ENCODE assay signal across 8 cellular contexts in the genomic region with DNA sequence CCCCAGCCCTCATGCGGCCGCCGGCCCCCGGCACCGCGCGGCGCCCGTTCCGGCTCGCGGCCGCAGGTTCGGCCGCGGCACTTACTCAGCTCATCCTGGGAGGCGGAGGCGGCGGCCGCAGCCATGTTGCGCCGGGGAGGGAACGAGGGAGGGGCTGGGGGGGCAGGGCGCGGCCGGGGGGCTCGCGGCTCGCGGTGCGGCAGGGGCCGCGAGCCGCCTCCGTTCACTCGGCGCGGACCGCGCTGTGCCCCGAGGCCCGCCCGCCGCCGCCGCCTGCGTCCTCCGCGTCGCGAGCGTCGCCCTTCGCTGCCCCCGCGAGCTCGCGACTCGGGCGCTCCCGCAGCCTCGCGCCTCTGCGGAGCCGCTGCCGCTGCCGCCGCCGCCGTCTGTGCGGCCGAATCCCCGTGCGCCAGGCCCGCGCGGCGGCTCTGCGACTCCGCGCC. TPM values are rescaled to one million over a fixed set of nuclear protein-coding genes. Genes with fewer than 3 reads are reported as not detected.
DNase-seq lines count a peak whose midpoint lies in the region; ATAC-seq and TF ChIP-seq lines count a peak whose summit lies in the region.

No MANE protein-coding gene starts in this region.

- CTCF ChIA-PET in Panc1 (lab: Charles Lee), result interaction anchor here (0.6 kb wide), 2 partner anchors 46 to 586 kb away, joined by 3 to 5 read pairs; no protein-coding TSS in a partner anchor

- H3K27me3 ChIP-seq in Panc1 (ENCODE audit: control insufficient read depth, insufficient read depth, low read length) (no peaks in the 10 kb centered on the region), kidney epithelial cell (ENCODE audit: control insufficient read depth, insufficient read depth, low read length) (no peaks in the 10 kb centered on the region)

- no TSS peak for BruUV-seq in Panc1 (replicated peaks; lab: Mats Ljungman, UMichigan)

- POLR2A ChIA-PET in Panc1 (lab: Charles Lee), result interaction anchor here (0.7 kb wide), 1 partner anchor 610 kb away, joined by 3 read pairs; no protein-coding TSS in a partner anchor

- intact Hi-C loops in Panc1 (cut with micrococcal nuclease; ENCODE audit: unreplicated experiment), result no loop called here

- DNase-seq in AG09319 (ENCODE audit: extremely low read depth, low read depth) (peak; percentile 11), Panc1 (ENCODE audit: low read depth, low spot score) (no peak), anterior cingulate cortex (lab: John Stamatoyannopoulos, UW) (peak in 42 of 58 donors; percentile 19 to 78 (median 52)), kidney epithelial cell (ENCODE audit: low read depth) (no peak), NOMO-1 treated with dmso at 0.1 percent for 144 hours (lab: John Stamatoyannopoulos, UW; ENCODE audit: unreplicated experiment) (no peak)
- DNase-seq in stimulated activated CD4-positive, alpha-beta T cell treated with anti-CD3 and anti-CD28 coated beads, Interleukin-4, amount 100 ng/mL, for 48 hours (ENCODE audit: low read depth in 2 of 2), result peak; percentile 36 to 39

- H3K4me1 ChIP-seq in Panc1 (ENCODE audit: control insufficient read depth, insufficient read depth, low read length), result no peaks in the 10 kb centered on the region; the same call in 1 of the 2 replicates

- peak; percentile 23 for ATAC-seq in GM18520 (IDR thresholded peaks at IDR 0.05; ENCODE audit: unreplicated experiment)
- ATAC-seq in HG02973 (IDR thresholded peaks at IDR 0.05; ENCODE audit: unreplicated experiment), result peak; percentile 33
- ATAC-seq in Panc1, result peak; percentile 76

- H3K36me3 ChIP-seq in Panc1 (ENCODE audit: control insufficient read depth, insufficient read depth, low read length) (no peaks in the 10 kb centered on the region; the same call in 1 of the 2 replicates), kidney epithelial cell (ENCODE audit: control insufficient read depth, insufficient read depth, low read length) (no peaks in the 10 kb centered on the region)

- no peaks in the 10 kb centered on the region for H3K9me3 ChIP-seq in Panc1 (ENCODE audit: control insufficient read depth, insufficient read depth, low read depth, low read length)

- H3K4me3 ChIP-seq in Panc1 (ENCODE audit: low read depth in 2 of 2, low read length in 2 of 2), result peak overlapping the region; percentile 71 to 76; a peak in 3 of 4 replicates
- peak overlapping the region; percentile 94 for H3K4me3 ChIP-seq in kidney epithelial cell (ENCODE audit: low read depth, low read length)

- in situ Hi-C loops in Panc1 (cut with HindIII; ENCODE audit: low pct_unique_long_range_greater_than_20kb, low sequenced_read_pairs), result no loop called here

- no peak overlapping the region for H3K27ac ChIP-seq in Panc1 (ENCODE audit: low read length)

- TF ChIP-seq CTCF in AG09319 (IDR thresholded peaks at IDR 0.05; ENCODE audit: low read depth, low read length) (no peak), Panc1 (IDR thresholded peaks at IDR 0.05) (no peak), kidney epithelial cell (IDR thresholded peaks at IDR 0.05; ENCODE audit: insufficient read depth, low read length, poor library complexity, severe bottlenecking) (no peak)

RNA-seq across cellular contexts. Expression of a gene that starts 0.7 kb away (rescaled TPM):
- total RNA-seq in Panc1 (2021; ENCODE audit: unreplicated experiment) (69.4 TPM), kidney epithelial cell (67.0 and 70.2 TPM in 2 replicates)
- polyA plus RNA-seq in Panc1 (2012; ENCODE audit: insufficient read length), result 35.6 TPM

RNA-seq across cellular contexts. Expression of a gene that starts 41.5 kb away (rescaled TPM):
- total RNA-seq in Panc1 (2021; ENCODE audit: unreplicated experiment) (4.8 TPM), kidney epithelial cell (4.2 and 5.2 TPM in 2 replicates)
- polyA plus RNA-seq in Panc1 (2012; ENCODE audit: insufficient read length), result 0.55 TPM

Comparison
In these comparisons a context has a peak if more than half of its experiments do, and no peak if none do; other contexts are left out.
1. DNase-seq: peak in AG09319 (single experiment), anterior cingulate cortex (42 of 58) and stimulated activated CD4-positive, alpha-beta T cell treated with anti-CD3 and anti-CD28 coated beads, Interleukin-4, amount 100 ng/mL, for 48 hours (2 of 2); none in Panc1 (single experiment), kidney epithelial cell (single experiment) and NOMO-1 treated with dmso at 0.1 percent for 144 hours (single experiment).
2. ATAC-seq: peak in every context shown above with its lines; median percentile 76 in Panc1; 33 in HG02973; 23 in GM18520.